ENCODE assay signal across 30 cellular contexts in the genomic region with DNA sequence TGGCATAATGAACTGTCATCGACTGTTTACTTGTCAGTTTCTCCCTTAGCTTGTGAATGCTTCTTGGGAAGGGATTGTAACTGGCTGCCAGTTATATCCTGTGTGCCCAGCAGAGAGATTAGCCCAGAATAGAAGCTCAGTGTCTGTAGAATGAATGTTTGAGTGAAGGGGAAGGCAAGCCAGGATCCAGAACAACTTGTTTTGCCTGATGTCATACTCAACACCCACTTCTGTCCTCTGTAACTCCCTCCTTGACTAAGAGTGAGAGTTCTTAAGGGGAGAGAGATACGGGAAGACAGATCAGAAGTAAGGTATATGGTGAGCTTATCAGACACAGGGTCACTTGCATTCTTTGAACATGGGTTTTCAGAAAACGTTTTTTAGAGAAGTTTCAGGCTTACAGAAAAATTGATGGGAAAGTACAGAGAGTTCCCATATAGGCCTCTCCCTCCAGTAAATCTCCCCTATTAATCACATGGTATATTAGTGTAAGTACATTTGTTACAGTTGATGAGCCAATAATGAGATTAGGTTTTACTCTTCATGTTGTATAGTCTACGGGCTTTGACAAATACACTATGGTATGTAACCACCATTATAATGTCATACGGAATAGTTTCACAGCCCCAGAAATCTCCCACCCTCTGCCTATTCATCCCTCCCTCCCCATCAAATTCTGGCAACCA. TPM values are rescaled to one million over a fixed set of nuclear protein-coding genes. Genes with fewer than 3 reads are reported as not detected.
DNase-seq lines count a peak whose midpoint lies in the region; ATAC-seq and TF ChIP-seq lines count a peak whose summit lies in the region.
"Had no signal": no experiment of that assay in that cellular context is flagged by ENCODE, and none has a peak within 500 bp of the region (broad histone marks: within the 10 kb centered on the region; RNA-seq: fewer than 3 reads in every experiment).

No MANE protein-coding gene starts in this region.

- TF ChIP-seq CTCF in GM12865 (IDR thresholded peaks at IDR 0.05; ENCODE audit: insufficient read depth, low read depth, low read length, missing control alignments) (no peak), epithelial cell of esophagus (IDR thresholded peaks at IDR 0.05; ENCODE audit: insufficient read depth, low read depth, low read length, missing control alignments) (no peak), neural progenitor cell (IDR thresholded peaks at IDR 0.05) (no peak)

- no peak overlapping the region for H3K4me3 Mint-ChIP-seq in neural progenitor cell
- H3K4me3 Mint-ChIP-seq: activated CD8-positive, alpha-beta T cell treated with anti-CD3 and anti-CD28 coated beads, Interleukin-2, amount 10 ng/mL, durations not matched to agents 7 days and 5 days had no signal

- H3K4me3 ChIP-seq in GM12865 (ENCODE audit: low read depth, low read length) = no peak overlapping the region
- H3K4me3 ChIP-seq in epithelial cell of esophagus (ENCODE audit: low read length) = no peak overlapping the region
- H3K4me3 ChIP-seq in neural progenitor cell = no peak overlapping the region
- H3K4me3 ChIP-seq: body of pancreas, SK-N-MC had no signal

- no peaks in the 10 kb centered on the region for H3K9me3 Mint-ChIP-seq in neural progenitor cell
- H3K9me3 Mint-ChIP-seq: neural crest cell had no signal

- H3K9me3 ChIP-seq in neural progenitor cell (ENCODE audit: low read depth) = no peaks in the 10 kb centered on the region
- H3K9me3 ChIP-seq: body of pancreas, Caco-2 had no signal

- no peak overlapping the region for H2AFZ ChIP-seq in neural progenitor cell (replicated peaks)

- H3K4me2 ChIP-seq in neural progenitor cell = no peak overlapping the region

- no peaks in the 10 kb centered on the region for H3K4me1 ChIP-seq in neural progenitor cell
- H3K4me1 ChIP-seq: body of pancreas, Caco-2 had no signal

- H3K27me3 ChIP-seq in neural progenitor cell = no peaks in the 10 kb centered on the region
- H3K27me3 ChIP-seq: body of pancreas had no signal

- H3K36me3 Mint-ChIP-seq in neural progenitor cell = no peaks in the 10 kb centered on the region
- H3K36me3 Mint-ChIP-seq: IgD-negative memory B cell had no signal

- H3K9ac ChIP-seq in neural progenitor cell = no peak overlapping the region

- ATAC-seq in GM19468 (IDR thresholded peaks at IDR 0.05; ENCODE audit: extremely low read depth, unreplicated experiment) (peak; percentile 26), GM19328 (IDR thresholded peaks at IDR 0.05; ENCODE audit: unreplicated experiment) (no peak), GM18861 (IDR thresholded peaks at IDR 0.05; ENCODE audit: unreplicated experiment) (no peak)
- ATAC-seq: activated CD8-positive, alpha-beta T cell treated with anti-CD3 and anti-CD28 coated beads, Interleukin-2, amount 10 ng/mL, durations not matched to agents 7 days and 5 days; body of pancreas; left colon; sciatic nerve; stimulated activated naive CD8-positive, alpha-beta T cell treated with anti-CD3 and anti-CD28 coated beads, Interleukin-15, Interleukin-2, amounts not matched to agents 100 U/mL and 50 U/mL, for 24 hours had no signal

- H4K20me1 ChIP-seq in neural progenitor cell (ENCODE audit: low read depth) = no peaks in the 10 kb centered on the region

- peak overlapping the region; percentile 32 for H3K27ac Mint-ChIP-seq in neural progenitor cell
- H3K27ac Mint-ChIP-seq: activated CD8-positive, alpha-beta T cell treated with anti-CD3 and anti-CD28 coated beads, Interleukin-2, amount 10 ng/mL, durations not matched to agents 7 days and 5 days; IgD-negative memory B cell had no signal

- no peak overlapping the region for H3K27ac ChIP-seq in neural progenitor cell
- H3K27ac ChIP-seq: body of pancreas, C4-2B, SK-N-MC had no signal

- no peaks in the 10 kb centered on the region for H3K79me2 ChIP-seq in neural progenitor cell (ENCODE audit: low read depth)

- H3F3A ChIP-seq in neural progenitor cell (ENCODE audit: low read depth) = no peaks in the 10 kb centered on the region

- peaks cover 3% of the 10 kb centered on the region for H3K27me3 Mint-ChIP-seq in neural progenitor cell (ENCODE audit: insufficient read depth, low read depth)
- H3K27me3 Mint-ChIP-seq: IgD-negative memory B cell had no signal

- H3K36me3 ChIP-seq in neural progenitor cell = no peaks in the 10 kb centered on the region

- H3K4me1 Mint-ChIP-seq in neural progenitor cell = no peaks in the 10 kb centered on the region

- DNase-seq in GM12865 (ENCODE audit: low read depth) (peak; percentile 45), epithelial cell of esophagus (ENCODE audit: low read depth) (peak; percentile 80), neural progenitor cell (ENCODE audit: low spot score) (no peak), C1 segment of cervical spinal cord (lab: John Stamatoyannopoulos, UW) (no peak), amygdala (lab: John Stamatoyannopoulos, UW) (no peak)
- DNase-seq: activated CD4-positive, CD25-positive, alpha-beta regulatory T cell treated with anti-CD3 and anti-CD28 coated beads, Interleukin-2, amount 50 U/mL, for 72 hours; activated CD8-positive, alpha-beta T cell treated with anti-CD3 and anti-CD28 coated beads, Interleukin-2, amount 10 ng/mL, durations not matched to agents 7 days and 5 days; activated gamma-delta T cell; activated T-cell treated with anti-CD3 and anti-CD28 coated beads, Interleukin-2, amount 50 U/mL, for 1 hour; body of pancreas; Caco-2; DMS79; foreskin fibroblast; left colon; mesenchymal stem cell; NCI-H1105 treated with DMSO at 0.1 percent for 48 hours; NCI-H2029; NCI-H226; NCI-H748 treated with DMSO at 0.1 percent for 48 hours; RPMI8226; stimulated activated CD4-positive, alpha-beta T cell treated with anti-CD3 and anti-CD28 coated beads, Interleukin-4, amount 100 ng/mL, for 4 hours; stimulated activated naive CD8-positive, alpha-beta T cell treated with anti-CD3 and anti-CD28 coated beads, Interleukin-15, Interleukin-2, amounts not matched to agents 100 U/mL and 50 U/mL, for 24 hours had no signal

RNA-seq across cellular contexts. Expression of a gene that starts 5.6 kb away (rescaled TPM):
- 12.9 and 25.8 TPM in 2 replicates for total RNA-seq in neural progenitor cell (ENCODE audit: low replicate concordance)

Comparison
In these comparisons a context has a peak if more than half of its experiments do, and no peak if none do; other contexts are left out.
1. DNase-seq: peak in GM12865 (single experiment) and epithelial cell of esophagus (single experiment); none in neural progenitor cell (single experiment), C1 segment of cervical spinal cord (0 of 14) and amygdala (0 of 56).